In the genomic region with DNA sequence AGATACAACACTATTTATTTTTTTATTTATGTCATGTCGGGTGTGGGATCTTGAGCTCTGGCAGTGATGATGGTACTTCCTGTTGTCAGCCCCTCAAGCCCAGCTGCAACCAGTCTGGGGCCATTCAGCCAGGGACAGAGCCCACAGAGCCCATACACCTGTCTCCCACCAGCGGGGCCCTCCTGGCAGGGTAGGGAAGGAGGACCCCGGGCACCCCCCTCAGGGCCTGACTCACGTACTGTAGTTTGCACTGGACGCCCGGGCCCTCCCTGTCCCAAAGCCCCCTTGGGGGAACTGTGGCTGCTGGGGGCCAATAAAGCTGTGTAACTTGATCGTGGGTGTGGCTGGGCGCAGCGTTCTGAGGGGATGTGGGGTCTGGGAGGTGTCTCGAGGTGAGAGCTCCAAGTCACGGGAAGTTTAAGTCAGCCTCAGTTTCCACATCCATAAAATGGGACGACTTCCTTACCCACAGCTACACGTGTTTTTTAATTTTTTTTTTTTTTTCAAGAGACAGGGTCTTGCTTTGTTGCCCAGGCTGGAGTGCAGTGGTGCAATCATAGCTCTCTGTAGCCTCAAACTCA, we compare ENCODE assay signal across 13 cellular contexts. TPM values are rescaled to one million over a fixed set of nuclear protein-coding genes. Genes with fewer than 3 reads are reported as not detected.
A peak's percentile ranks its signal among the peaks of the same experiment; 100 is the strongest.
DNase-seq lines count a peak whose midpoint lies in the region; ATAC-seq, FAIRE-seq and TF ChIP-seq lines count a peak whose summit lies in the region.
"Had no signal": no experiment of that assay in that cellular context is flagged by ENCODE, and none has a peak within 500 bp of the region (broad histone marks: within the 10 kb centered on the region; RNA-seq: fewer than 3 reads in every experiment).

No MANE protein-coding gene starts in this region.

- peak overlapping the region; percentile 69 to 94 (median 84) for H3K4me2 ChIP-seq in BLaER1 treated with 17β-estradiol and CSF1 and Interleukin-3, amounts not matched to agents 10 nM and 100 nM
- peak overlapping the region; percentile 29 for H3K4me2 ChIP-seq in DOHH2 (ENCODE audit: low read length)

- peak overlapping the region; percentile 92 for H3K27ac Mint-ChIP-seq in activated B cell treated with CpG ODN at 0.5 μM for 24 hours

- POLR2A ChIA-PET in activated B cell treated with CpG ODN at 0.5 μM for 24 hours (lab: Charles Lee) = interaction anchor here (0.5 to 3.1 kb wide), 10 partner anchors 10 to 1482 kb away, joined by 3 to 46 read pairs (median 3); partner anchors contain the start of genes ATG4D, KRI1 and ZNF433

- H3K4me1 ChIP-seq in BLaER1 treated with 17β-estradiol and CSF1 and Interleukin-3, amounts not matched to agents 10 nM and 100 nM = peaks cover 47 to 74% (median 56%) of the 10 kb centered on the region in 10 experiments
- H3K4me1 ChIP-seq in DOHH2 (ENCODE audit: control insufficient read depth, low read length) (peaks cover 41% of the 10 kb centered on the region), left lung (peaks cover 0 to 6% of the 10 kb centered on the region in 2 donors)

- no peak for FAIRE-seq in RCC 7860 (lab: Jason Lieb, UNC)
- FAIRE-seq: colon, keratinocyte had no signal

- H3K36me3 ChIP-seq in BLaER1 treated with 17β-estradiol and CSF1 and Interleukin-3, amounts not matched to agents 10 nM and 100 nM = peaks cover 85 to 100% (median 94%) of the 10 kb centered on the region in 11 experiments
- peaks cover 84% of the 10 kb centered on the region for H3K36me3 ChIP-seq in DOHH2 (ENCODE audit: control insufficient read depth, low read length)
- peaks cover 0 to 99% of the 10 kb centered on the region in 2 donors for H3K36me3 ChIP-seq in left lung

- H3K79me2 ChIP-seq in DOHH2 (ENCODE audit: control insufficient read depth, low read length) = no peaks in the 10 kb centered on the region

- intact Hi-C loops in activated B cell treated with CpG ODN at 0.5 μM for 24 hours (cut with micrococcal nuclease) (no loop called here), left lung (cut with DNase I) (no loop called here)

- H4K20me1 ChIP-seq in BLaER1 treated with 17β-estradiol and CSF1 and Interleukin-3, amounts not matched to agents 10 nM and 100 nM = peaks cover 0 to 78% (median 40%) of the 10 kb centered on the region in 11 experiments; a peak in 16 of 22 replicates
- no peaks in the 10 kb centered on the region for H4K20me1 ChIP-seq in DOHH2 (ENCODE audit: control insufficient read depth, insufficient read depth, low read depth, low read length)

- peak overlapping the region in 7 of 10 experiments; percentile 11 to 45 (median 30); a peak in 11 of 20 replicates for H3K4me3 ChIP-seq in BLaER1 treated with 17β-estradiol and CSF1 and Interleukin-3, amounts not matched to agents 10 nM and 100 nM
- H3K4me3 ChIP-seq in DOHH2 (ENCODE audit: low read length) = peak overlapping the region; percentile 5; the same call in 1 of the 2 replicates
- no peak overlapping the region for H3K4me3 ChIP-seq in left lung

- DNase-seq in activated B cell treated with CpG ODN at 0.5 μM for 24 hours (no peak), left lung (no peak), NCI-H446 treated with DMSO at 0.1 percent for 48 hours (lab: John Stamatoyannopoulos, UW) (no peak), RCC 7860 (ENCODE audit: low spot score) (no peak)
- DNase-seq in activated CD4-positive, CD25-positive, alpha-beta regulatory T cell treated with anti-CD3 and anti-CD28 coated beads, Interleukin-2, amount 50 U/mL, for 72 hours = no peak
- DNase-seq: DMS153, foreskin melanocyte, NCI-H1694 had no signal

- ATAC-seq in activated B cell treated with CpG ODN at 0.5 μM for 24 hours (ENCODE audit: low read depth) = peak; percentile 8
- ATAC-seq in left lung = peak; percentile 8

- H3K27me3 ChIP-seq in BLaER1 treated with 17β-estradiol and CSF1 and Interleukin-3, amounts not matched to agents 10 nM and 100 nM = no peaks in the 10 kb centered on the region
- no peaks in the 10 kb centered on the region for H3K27me3 ChIP-seq in DOHH2 (ENCODE audit: control insufficient read depth, low read length)
- no peaks in the 10 kb centered on the region for H3K27me3 ChIP-seq in left lung

- peak overlapping the region in 10 of 11 experiments; percentile 40 to 95 (median 80); a peak in 20 of 22 replicates for H3K27ac ChIP-seq in BLaER1 treated with 17β-estradiol and CSF1 and Interleukin-3, amounts not matched to agents 10 nM and 100 nM
- H3K27ac ChIP-seq in DOHH2 (ENCODE audit: low read depth, low read length) (peak overlapping the region; percentile 60), left lung (peak overlapping the region in 1 of 2 donors; percentile 13)

- no peaks in the 10 kb centered on the region for H3K27me3 Mint-ChIP-seq in activated B cell treated with CpG ODN at 0.5 μM for 24 hours

- peaks cover 76% of the 10 kb centered on the region for H3K36me3 Mint-ChIP-seq in activated B cell treated with CpG ODN at 0.5 μM for 24 hours (ENCODE audit: low read depth)

- no peaks in the 10 kb centered on the region for H3K9me3 Mint-ChIP-seq in activated B cell treated with CpG ODN at 0.5 μM for 24 hours
- H3K9me3 Mint-ChIP-seq: neural crest cell had no signal

- peaks cover 0 to 6% (median 0%) of the 10 kb centered on the region in 11 experiments; a peak in 3 of 22 replicates for H3K9me3 ChIP-seq in BLaER1 treated with 17β-estradiol and CSF1 and Interleukin-3, amounts not matched to agents 10 nM and 100 nM (replicated peaks in 1 of 11)
- H3K9me3 ChIP-seq in DOHH2 (ENCODE audit: control insufficient read depth, insufficient read depth, low read length) (no peaks in the 10 kb centered on the region), left lung (no peaks in the 10 kb centered on the region)

- peaks cover 22% of the 10 kb centered on the region for H3F3A ChIP-seq in DOHH2 (ENCODE audit: control insufficient read depth, insufficient read depth)

- TF ChIP-seq CTCF in DOHH2 (IDR thresholded peaks at IDR 0.05; ENCODE audit: low read depth, low read length, poor library complexity, severe bottlenecking) (no peak), activated B cell treated with CpG ODN at 0.5 μM for 24 hours (IDR thresholded peaks at IDR 0.05) (no peak), left lung (IDR thresholded peaks at IDR 0.05) (no peak)

- CTCF ChIA-PET in activated B cell treated with CpG ODN at 0.5 μM for 24 hours (lab: Charles Lee) = interaction anchor here (0.6 to 1.6 kb wide), 6 partner anchors 10 to 92 kb away, joined by 3 to 9 read pairs (median 4); partner anchors contain the start of gene KRI1

- peak overlapping the region; percentile 17 to 82 (median 66); a peak in 21 of 22 replicates for H3K9ac ChIP-seq in BLaER1 treated with 17β-estradiol and CSF1 and Interleukin-3, amounts not matched to agents 10 nM and 100 nM

- H3K4me3 Mint-ChIP-seq in activated B cell treated with CpG ODN at 0.5 μM for 24 hours = peak overlapping the region; percentile 4
- H3K4me3 Mint-ChIP-seq: neural crest cell had no signal

- H3K9me2 ChIP-seq in DOHH2 (replicated peaks; ENCODE audit: control insufficient read depth, low read length) = no peaks in the 10 kb centered on the region

- H3K4me1 Mint-ChIP-seq in activated B cell treated with CpG ODN at 0.5 μM for 24 hours = peaks cover 38% of the 10 kb centered on the region
- H3K4me1 Mint-ChIP-seq: neural crest cell had no signal

RNA-seq across cellular contexts. Expression of gene ATG4D, which starts 9.5 kb away (rescaled TPM):
- total RNA-seq in activated B cell treated with CpG ODN at 0.5 μM for 24 hours (37.8 and 39.1 TPM in 2 replicates), left lung (10 to 100 TPM; 25.0 to 27.4 TPM)

RNA-seq across cellular contexts. Expression of gene KRI1, which starts 12.6 kb away (rescaled TPM):
- total RNA-seq in activated B cell treated with CpG ODN at 0.5 μM for 24 hours = 44.7 and 48.1 TPM in 2 replicates
- 10 to 100 TPM; 18.6 to 20.2 TPM for total RNA-seq in left lung

RNA-seq across cellular contexts. Expression of gene CDKN2D, which starts 15.6 kb away (rescaled TPM):
- total RNA-seq in activated B cell treated with CpG ODN at 0.5 μM for 24 hours (10.1 and 10.9 TPM in 2 replicates), left lung (10 to 100 TPM in 1 of 2 donors, 1 to 10 TPM in 1; 7.2 to 13.6 TPM)

RNA-seq across cellular contexts. Expression of gene AP1M2, which starts 33.9 kb away (rescaled TPM):
- total RNA-seq in activated B cell treated with CpG ODN at 0.5 μM for 24 hours = not detected in 2 replicates
- 10 to 100 TPM; 36.5 to 65.2 TPM for total RNA-seq in left lung
- total RNA-seq: neural crest cell had no signal

RNA-seq across cellular contexts. Expression of gene S1PR5, which starts 35.9 kb away (rescaled TPM):
- 0.12 TPM in 1 of 2 replicates, not detected in the other for total RNA-seq in activated B cell treated with CpG ODN at 0.5 μM for 24 hours
- 1 to 10 TPM in 1 of 2 donors, under 1 TPM in 1; 0.92 to 1.8 TPM for total RNA-seq in left lung

Comparison
In these comparisons a context has a peak if more than half of its experiments do, and no peak if none do; other contexts are left out.
1. H3K4me3 ChIP-seq: peak in BLaER1 treated with 17β-estradiol and CSF1 and Interleukin-3, amounts not matched to agents 10 nM and 100 nM (7 of 10) and DOHH2 (single experiment); none in left lung (0 of 2).